10 cellular contexts compared by ENCODE assay signal in genomic region chrX:95764972-95765451, GRCh38.
DNase-seq lines count a peak whose midpoint lies in the region; ATAC-seq, FAIRE-seq and TF ChIP-seq lines count a peak whose summit lies in the region.
"Had no signal": no experiment of that assay in that cellular context is flagged by ENCODE, and none has a peak within 500 bp of the region (broad histone marks: within the 10 kb centered on the region; RNA-seq: fewer than 3 reads in every experiment).

No MANE protein-coding gene starts in this region.

- no peak overlapping the region for H3K27ac Mint-ChIP-seq in stimulated activated effector memory CD8-positive, alpha-beta T cell treated with anti-CD3 and anti-CD28 coated beads, Interleukin-12 subunit alpha, Interleukin-12 subunit beta, amount 100 ng/mL, for 72 hours
- H3K27ac Mint-ChIP-seq: stimulated activated naive CD8-positive, alpha-beta T cell treated with anti-CD3 and anti-CD28 coated beads, Interleukin-15, Interleukin-2, amounts not matched to agents 100 ng/mL and 50 ng/mL, for 24 hours had no signal

- H3K9me3 Mint-ChIP-seq in stimulated activated effector memory CD8-positive, alpha-beta T cell treated with anti-CD3 and anti-CD28 coated beads, Interleukin-12 subunit alpha, Interleukin-12 subunit beta, amount 100 ng/mL, for 72 hours: no peaks in the 10 kb centered on the region
- H3K9me3 Mint-ChIP-seq: stimulated activated naive CD8-positive, alpha-beta T cell treated with anti-CD3 and anti-CD28 coated beads, Interleukin-15, Interleukin-2, amounts not matched to agents 100 ng/mL and 50 ng/mL, for 24 hours had no signal

- ATAC-seq in GM18907 (IDR thresholded peaks at IDR 0.05; ENCODE audit: unreplicated experiment) (peak; percentile 92), lower lobe of right lung (no peak), GM18520 (IDR thresholded peaks at IDR 0.05; ENCODE audit: unreplicated experiment) (no peak)
- ATAC-seq in stimulated activated effector memory CD8-positive, alpha-beta T cell treated with anti-CD3 and anti-CD28 coated beads, Interleukin-12 subunit alpha, Interleukin-12 subunit beta, amount 100 ng/mL, for 72 hours: no peak

- DNase-seq in Ammon's horn (ENCODE audit: low spot score) (peak; percentile 64), NCI-H1694 (lab: John Stamatoyannopoulos, UW) (peak; percentile 25), bronchial epithelial cell (ENCODE audit: low read depth) (peak; percentile 47), lower lobe of right lung (no peak)
- no peak for DNase-seq in stimulated activated CD4-positive, alpha-beta T cell treated with anti-CD3 and anti-CD28 coated beads, Interleukin-4, amount 100 ng/mL, for 24 hours
- no peak for DNase-seq in stimulated activated effector memory CD8-positive, alpha-beta T cell treated with anti-CD3 and anti-CD28 coated beads, Interleukin-12 subunit alpha, Interleukin-12 subunit beta, amount 100 ng/mL, for 72 hours (ENCODE audit: low spot score in 2 of 2)

- H3K4me3 Mint-ChIP-seq in stimulated activated effector memory CD8-positive, alpha-beta T cell treated with anti-CD3 and anti-CD28 coated beads, Interleukin-12 subunit alpha, Interleukin-12 subunit beta, amount 100 ng/mL, for 72 hours: no peak overlapping the region
- H3K4me3 Mint-ChIP-seq: stimulated activated naive CD8-positive, alpha-beta T cell treated with anti-CD3 and anti-CD28 coated beads, Interleukin-15, Interleukin-2, amounts not matched to agents 100 ng/mL and 50 ng/mL, for 24 hours had no signal

- no peaks in the 10 kb centered on the region for H3K27me3 ChIP-seq in bronchial epithelial cell (ENCODE audit: control insufficient read depth, insufficient read depth, low read length)
- no peaks in the 10 kb centered on the region for H3K27me3 ChIP-seq in lower lobe of right lung (ENCODE audit: low read depth)

- no peak overlapping the region for H3K27ac ChIP-seq in lower lobe of right lung

- no peaks in the 10 kb centered on the region for H3K4me1 Mint-ChIP-seq in stimulated activated effector memory CD8-positive, alpha-beta T cell treated with anti-CD3 and anti-CD28 coated beads, Interleukin-12 subunit alpha, Interleukin-12 subunit beta, amount 100 ng/mL, for 72 hours

- no peaks in the 10 kb centered on the region for H3K36me3 Mint-ChIP-seq in stimulated activated effector memory CD8-positive, alpha-beta T cell treated with anti-CD3 and anti-CD28 coated beads, Interleukin-12 subunit alpha, Interleukin-12 subunit beta, amount 100 ng/mL, for 72 hours

- intact Hi-C loops in lower lobe of right lung (cut with DNase I): no loop called here

- FAIRE-seq in bronchial epithelial cell (lab: Jason Lieb, UNC): no peak
- FAIRE-seq: frontal cortex had no signal

- H3K4me3 ChIP-seq in bronchial epithelial cell (ENCODE audit: low read depth, low read length) (no peak overlapping the region), lower lobe of right lung (no peak overlapping the region)

- H3K9me3 ChIP-seq in lower lobe of right lung: no peaks in the 10 kb centered on the region

- H3K36me3 ChIP-seq in bronchial epithelial cell (ENCODE audit: control insufficient read depth, insufficient read depth, low read length) (no peaks in the 10 kb centered on the region), lower lobe of right lung (no peaks in the 10 kb centered on the region)

- H3K4me1 ChIP-seq in lower lobe of right lung: no peaks in the 10 kb centered on the region

- TF ChIP-seq CTCF in bronchial epithelial cell (IDR thresholded peaks at IDR 0.05; ENCODE audit: insufficient read depth, low read length, severe bottlenecking): peak; percentile 38
- peak; percentile 36 for TF ChIP-seq CTCF in lower lobe of right lung (IDR thresholded peaks at IDR 0.05)

Comparison
In these comparisons a context has a peak if more than half of its experiments do, and no peak if none do; other contexts are left out.
1. DNase-seq: peak in Ammon's horn (single experiment), NCI-H1694 (single experiment) and bronchial epithelial cell (single experiment); none in lower lobe of right lung (single experiment), stimulated activated CD4-positive, alpha-beta T cell treated with anti-CD3 and anti-CD28 coated beads, Interleukin-4, amount 100 ng/mL, for 24 hours (single experiment) and stimulated activated effector memory CD8-positive, alpha-beta T cell treated with anti-CD3 and anti-CD28 coated beads, Interleukin-12 subunit alpha, Interleukin-12 subunit beta, amount 100 ng/mL, for 72 hours (0 of 2).